Comparison of ENCODE assay signal across 11 cellular contexts in genomic region chr2:30915485-30915884, GRCh38.
DNase-seq lines count a peak whose midpoint lies in the region; FAIRE-seq and TF ChIP-seq lines count a peak whose summit lies in the region.
"Had no signal": no experiment of that assay in that cellular context is flagged by ENCODE, and none has a peak within 500 bp of the region (broad histone marks: within the 10 kb centered on the region; RNA-seq: fewer than 3 reads in every experiment).

No MANE protein-coding gene starts in this region.

- DNase-seq in GM12865 (ENCODE audit: low read depth) (peak; percentile 21), SK-N-DZ (ENCODE audit: low spot score) (peak; percentile 4), iPS-NIHi7 (ENCODE audit: extremely low spot score) (peak; percentile 82), NCI-H1092 (lab: John Stamatoyannopoulos, UW) (no peak), RCC 7860 (ENCODE audit: low spot score) (no peak)
- no peak for DNase-seq in activated CD4-positive, alpha-beta memory T cell treated with anti-CD3 and anti-CD28 coated beads, Interleukin-2, amount 10 ng/mL, durations not matched to agents 7 days and 5 days
- no peak for DNase-seq in activated CD4-positive, alpha-beta T cell treated with anti-CD3 and anti-CD28 coated beads, Interleukin-2, amount 10 ng/mL, durations not matched to agents 7 days and 5 days
- DNase-seq: NCI-H446, ovary had no signal

- CTCF ChIA-PET in activated CD4-positive, alpha-beta memory T cell treated with anti-CD3 and anti-CD28 coated beads, Interleukin-2, amount 10 ng/mL, durations not matched to agents 7 days and 5 days (lab: Charles Lee), result no interaction called here
- CTCF ChIA-PET in activated CD4-positive, alpha-beta T cell treated with anti-CD3 and anti-CD28 coated beads, Interleukin-2, amount 10 ng/mL, durations not matched to agents 7 days and 5 days (lab: Charles Lee), result no interaction called here

- TF ChIP-seq CTCF in 22Rv1 (IDR thresholded peaks at IDR 0.05), result peak; percentile 26
- TF ChIP-seq CTCF in GM12865 (IDR thresholded peaks at IDR 0.05; ENCODE audit: insufficient read depth, low read depth, low read length, missing control alignments), result peak; percentile 32

- H3K27me3 Mint-ChIP-seq in activated CD4-positive, alpha-beta memory T cell treated with anti-CD3 and anti-CD28 coated beads, Interleukin-2, amount 10 ng/mL, durations not matched to agents 7 days and 5 days, result no peaks in the 10 kb centered on the region
- no peaks in the 10 kb centered on the region for H3K27me3 Mint-ChIP-seq in activated CD4-positive, alpha-beta T cell treated with anti-CD3 and anti-CD28 coated beads, Interleukin-2, amount 10 ng/mL, durations not matched to agents 7 days and 5 days

- H3K4me1 Mint-ChIP-seq in activated CD4-positive, alpha-beta memory T cell treated with anti-CD3 and anti-CD28 coated beads, Interleukin-2, amount 10 ng/mL, durations not matched to agents 7 days and 5 days, result no peaks in the 10 kb centered on the region
- no peaks in the 10 kb centered on the region for H3K4me1 Mint-ChIP-seq in activated CD4-positive, alpha-beta T cell treated with anti-CD3 and anti-CD28 coated beads, Interleukin-2, amount 10 ng/mL, durations not matched to agents 7 days and 5 days

- FAIRE-seq in RCC 7860 (lab: Jason Lieb, UNC), result no peak
- FAIRE-seq: G401.6 had no signal

- POLR2A ChIA-PET in activated CD4-positive, alpha-beta memory T cell treated with anti-CD3 and anti-CD28 coated beads, Interleukin-2, amount 10 ng/mL, durations not matched to agents 7 days and 5 days (lab: Charles Lee), result no interaction called here
- POLR2A ChIA-PET in activated CD4-positive, alpha-beta T cell treated with anti-CD3 and anti-CD28 coated beads, Interleukin-2, amount 10 ng/mL, durations not matched to agents 7 days and 5 days (lab: Charles Lee), result no interaction called here

- H3K36me3 Mint-ChIP-seq in activated CD4-positive, alpha-beta memory T cell treated with anti-CD3 and anti-CD28 coated beads, Interleukin-2, amount 10 ng/mL, durations not matched to agents 7 days and 5 days (ENCODE audit: low read depth), result no peaks in the 10 kb centered on the region
- no peaks in the 10 kb centered on the region for H3K36me3 Mint-ChIP-seq in activated CD4-positive, alpha-beta T cell treated with anti-CD3 and anti-CD28 coated beads, Interleukin-2, amount 10 ng/mL, durations not matched to agents 7 days and 5 days (ENCODE audit: low read depth)

- no peaks in the 10 kb centered on the region for H3K9me3 Mint-ChIP-seq in activated CD4-positive, alpha-beta memory T cell treated with anti-CD3 and anti-CD28 coated beads, Interleukin-2, amount 10 ng/mL, durations not matched to agents 7 days and 5 days
- H3K9me3 Mint-ChIP-seq in activated CD4-positive, alpha-beta T cell treated with anti-CD3 and anti-CD28 coated beads, Interleukin-2, amount 10 ng/mL, durations not matched to agents 7 days and 5 days, result no peaks in the 10 kb centered on the region

- no peak overlapping the region for H3K4me3 ChIP-seq in GM12865 (ENCODE audit: low read depth, low read length)
- H3K4me3 ChIP-seq: ovary had no signal

- no peak overlapping the region for H3K4me3 Mint-ChIP-seq in activated CD4-positive, alpha-beta memory T cell treated with anti-CD3 and anti-CD28 coated beads, Interleukin-2, amount 10 ng/mL, durations not matched to agents 7 days and 5 days
- H3K4me3 Mint-ChIP-seq in activated CD4-positive, alpha-beta T cell treated with anti-CD3 and anti-CD28 coated beads, Interleukin-2, amount 10 ng/mL, durations not matched to agents 7 days and 5 days, result no peak overlapping the region

- H3K27ac ChIP-seq in 22Rv1, result no peak overlapping the region
- H3K27ac ChIP-seq: ovary had no signal

- H3K27ac Mint-ChIP-seq in activated CD4-positive, alpha-beta memory T cell treated with anti-CD3 and anti-CD28 coated beads, Interleukin-2, amount 10 ng/mL, durations not matched to agents 7 days and 5 days, result no peak overlapping the region
- H3K27ac Mint-ChIP-seq in activated CD4-positive, alpha-beta T cell treated with anti-CD3 and anti-CD28 coated beads, Interleukin-2, amount 10 ng/mL, durations not matched to agents 7 days and 5 days, result no peak overlapping the region

Comparison
In these comparisons a context has a peak if more than half of its experiments do, and no peak if none do; other contexts are left out.
1. DNase-seq: peak in GM12865 (single experiment), SK-N-DZ (single experiment) and iPS-NIHi7 (single experiment); none in activated CD4-positive, alpha-beta memory T cell treated with anti-CD3 and anti-CD28 coated beads, Interleukin-2, amount 10 ng/mL, durations not matched to agents 7 days and 5 days (single experiment), NCI-H1092 (single experiment), RCC 7860 (single experiment) and activated CD4-positive, alpha-beta T cell treated with anti-CD3 and anti-CD28 coated beads, Interleukin-2, amount 10 ng/mL, durations not matched to agents 7 days and 5 days (single experiment).